In the genomic region with DNA sequence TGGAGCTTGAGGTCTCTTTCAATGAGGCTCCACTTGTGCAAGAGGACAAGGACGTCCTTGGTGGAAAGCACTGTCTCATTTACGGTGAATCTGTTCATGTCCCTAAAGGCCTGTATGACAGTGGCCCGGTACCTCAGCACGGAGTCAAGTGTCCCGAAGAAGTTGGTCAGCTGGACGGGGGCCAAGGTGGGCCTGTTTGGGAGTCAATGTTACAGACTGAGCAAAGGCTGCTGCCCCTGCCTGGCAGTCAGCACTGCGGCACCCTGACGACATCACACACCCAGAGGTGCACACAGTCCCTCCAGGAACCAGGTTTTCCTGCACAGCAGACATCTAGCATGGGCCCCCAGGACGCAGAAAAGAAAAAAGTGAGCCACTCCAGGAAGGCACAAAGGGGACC, we compare ENCODE assay signal across 14 cellular contexts. TPM values are rescaled to one million over a fixed set of nuclear protein-coding genes. Genes with fewer than 3 reads are reported as not detected.
DNase-seq lines count a peak whose midpoint lies in the region; ATAC-seq and TF ChIP-seq lines count a peak whose summit lies in the region.
"Had no signal": no experiment of that assay in that cellular context is flagged by ENCODE, and none has a peak within 500 bp of the region (broad histone marks: within the 10 kb centered on the region; RNA-seq: fewer than 3 reads in every experiment).

No MANE protein-coding gene starts in this region.

- no peaks in the 10 kb centered on the region for H3K4me1 Mint-ChIP-seq in activated T-cell treated with anti-CD3 and anti-CD28 coated beads, Interleukin-2, amount 50 U/mL, for 24 hours (ENCODE audit: low read depth)
- peaks cover 7% of the 10 kb centered on the region for H3K4me1 Mint-ChIP-seq in endothelial cell (ENCODE audit: unreplicated experiment)
- H3K4me1 Mint-ChIP-seq: B cell; CD4-positive, CD25-positive, alpha-beta regulatory T cell had no signal

- TF ChIP-seq CTCF in endothelial cell (IDR thresholded peaks at IDR 0.05; ENCODE audit: unreplicated experiment) = no peak

- H3K9me3 Mint-ChIP-seq in activated T-cell treated with anti-CD3 and anti-CD28 coated beads, Interleukin-2, amount 50 U/mL, for 24 hours = no peaks in the 10 kb centered on the region
- H3K9me3 Mint-ChIP-seq in endothelial cell (ENCODE audit: unreplicated experiment) = no peaks in the 10 kb centered on the region
- H3K9me3 Mint-ChIP-seq: CD4-positive, CD25-positive, alpha-beta regulatory T cell; CD8-positive, alpha-beta T cell had no signal

- no peaks in the 10 kb centered on the region for H3K27me3 Mint-ChIP-seq in activated T-cell treated with anti-CD3 and anti-CD28 coated beads, Interleukin-2, amount 50 U/mL, for 24 hours
- no peaks in the 10 kb centered on the region for H3K27me3 Mint-ChIP-seq in endothelial cell (ENCODE audit: unreplicated experiment)
- H3K27me3 Mint-ChIP-seq: B cell; CD4-positive, CD25-positive, alpha-beta regulatory T cell had no signal

- peaks cover 95% of the 10 kb centered on the region for H3K36me3 Mint-ChIP-seq in activated T-cell treated with anti-CD3 and anti-CD28 coated beads, Interleukin-2, amount 50 U/mL, for 24 hours (ENCODE audit: low read depth)
- peaks cover 46% of the 10 kb centered on the region for H3K36me3 Mint-ChIP-seq in endothelial cell (ENCODE audit: low read depth, unreplicated experiment)

- H3K27ac Mint-ChIP-seq in activated T-cell treated with anti-CD3 and anti-CD28 coated beads, Interleukin-2, amount 50 U/mL, for 24 hours = peak overlapping the region; percentile 26
- H3K27ac Mint-ChIP-seq in endothelial cell (ENCODE audit: unreplicated experiment) = peak overlapping the region; percentile 18
- H3K27ac Mint-ChIP-seq: B cell; CD4-positive, CD25-positive, alpha-beta regulatory T cell; CD8-positive, alpha-beta T cell had no signal

- H3K4me3 Mint-ChIP-seq in activated T-cell treated with anti-CD3 and anti-CD28 coated beads, Interleukin-2, amount 50 U/mL, for 24 hours = no peak overlapping the region
- H3K4me3 Mint-ChIP-seq in endothelial cell (ENCODE audit: unreplicated experiment) = no peak overlapping the region
- H3K4me3 Mint-ChIP-seq: B cell; CD4-positive, CD25-positive, alpha-beta regulatory T cell; CD8-positive, alpha-beta T cell had no signal

- no peak for ATAC-seq in GM19328 (IDR thresholded peaks at IDR 0.05; ENCODE audit: unreplicated experiment)
- ATAC-seq: CD8-positive, alpha-beta T cell had no signal

- intact Hi-C loops in posterior vena cava (cut with DNase I) = no loop called here

- DNase-seq in activated T-cell treated with anti-CD3 and anti-CD28 coated beads, Interleukin-2, amount 50 U/mL, for 24 hours = peak; percentile 26
- DNase-seq in activated T-cell treated with anti-CD3 and anti-CD28 coated beads, Interleukin-2, amount 50 U/mL, for 48 hours = no peak
- DNase-seq in endothelial cell (ENCODE audit: low spot score) (no peak), posterior vena cava (ENCODE audit: low spot score) (peak; percentile 79), SIG-M5 (lab: John Stamatoyannopoulos, UW) (no peak)
- DNase-seq: Caco-2; CD4-positive, CD25-positive, alpha-beta regulatory T cell; CD8-positive, alpha-beta T cell; DMS153; DND-41; GOT3; HCEC 1CT had no signal

RNA-seq across cellular contexts. Expression of a gene that starts 19.1 kb away (rescaled TPM):
- not detected for total RNA-seq in endothelial cell (ENCODE audit: unreplicated experiment)
- under 1 TPM in 1 of 2 donors, not detected in 1; 0.33 TPM for total RNA-seq in posterior vena cava
- total RNA-seq: B cell; Caco-2; CD4-positive, CD25-positive, alpha-beta regulatory T cell; CD8-positive, alpha-beta T cell had no signal

RNA-seq across cellular contexts. Expression of a gene that starts 38.9 kb away (rescaled TPM):
- 17.2 TPM for total RNA-seq in endothelial cell (ENCODE audit: unreplicated experiment)
- 1 to 10 TPM; 3.8 to 4.3 TPM for total RNA-seq in posterior vena cava

Comparison
In these comparisons a context has a peak if more than half of its experiments do, and no peak if none do; other contexts are left out.
1. DNase-seq: peak in activated T-cell treated with anti-CD3 and anti-CD28 coated beads, Interleukin-2, amount 50 U/mL, for 24 hours (single experiment) and posterior vena cava (single experiment); none in activated T-cell treated with anti-CD3 and anti-CD28 coated beads, Interleukin-2, amount 50 U/mL, for 48 hours (0 of 2), endothelial cell (single experiment) and SIG-M5 (single experiment).